ENCODE assay signal across 8 cellular contexts in the genomic region with DNA sequence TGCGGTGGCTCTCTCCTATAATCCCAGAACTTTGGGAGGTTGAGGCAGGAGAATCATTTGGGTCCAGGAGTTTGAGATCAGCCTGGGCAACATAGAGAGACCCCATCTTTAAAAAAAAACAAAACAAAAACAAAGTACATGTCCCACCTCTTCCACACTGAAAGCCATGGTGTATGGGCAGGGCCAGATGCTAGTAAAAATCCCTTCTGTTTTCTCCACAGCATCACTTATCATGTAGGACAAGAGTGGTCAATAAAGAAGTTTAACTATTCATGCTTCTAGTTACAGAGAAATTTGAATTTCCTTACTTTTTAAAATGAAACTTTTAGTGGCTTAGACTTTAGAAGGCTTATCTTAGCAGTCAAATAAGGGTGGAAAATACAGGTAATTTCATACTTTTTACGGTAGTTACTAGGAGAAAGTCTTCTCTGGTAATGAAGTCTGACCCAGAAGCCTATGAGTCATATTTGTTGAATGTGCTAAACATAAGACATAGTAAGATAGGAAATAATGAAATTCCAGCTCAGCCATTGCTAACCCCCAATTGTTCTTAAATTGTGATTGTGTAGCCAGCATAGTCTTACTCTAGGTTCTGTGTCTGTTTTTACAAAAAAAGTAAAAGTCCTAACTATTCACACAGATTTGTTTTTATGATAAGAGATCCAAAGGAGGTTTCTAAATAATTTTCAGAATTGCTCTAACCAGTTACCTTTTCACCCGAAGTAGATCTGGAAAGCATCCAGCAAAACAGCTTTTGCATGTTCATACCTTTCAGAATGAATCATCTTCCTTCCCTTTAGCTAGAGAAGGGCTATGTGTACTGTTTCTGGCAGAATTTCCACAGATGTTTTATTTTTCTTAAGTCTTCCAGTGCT. TPM values are rescaled to one million over a fixed set of nuclear protein-coding genes. Genes with fewer than 3 reads are reported as not detected.
DNase-seq lines count a peak whose midpoint lies in the region; ATAC-seq, FAIRE-seq and TF ChIP-seq lines count a peak whose summit lies in the region.

No MANE protein-coding gene starts in this region.

- H3K4me1 Mint-ChIP-seq in osteocyte (ENCODE audit: unreplicated experiment), result peaks cover 21% of the 10 kb centered on the region

- peak overlapping the region; percentile 25; the same call in 1 of the 2 replicates for H3K4me3 ChIP-seq in AG04450 (ENCODE audit: low read depth, low read length)
- no peak overlapping the region for H3K4me3 ChIP-seq in bronchial epithelial cell (ENCODE audit: low read depth, low read length)

- peak; percentile 47 for ATAC-seq in GM18907 (IDR thresholded peaks at IDR 0.05; ENCODE audit: unreplicated experiment)
- ATAC-seq in HG03439 (IDR thresholded peaks at IDR 0.05; ENCODE audit: unreplicated experiment), result no peak

- CTCF ChIA-PET in AG04450 (lab: Charles Lee) (interaction anchor here (1.4 kb wide), 1 partner anchor 209 kb away, joined by 4 read pairs; no protein-coding TSS in a partner anchor), HEK293T (lab: Yijun Ruan, JAX) (no interaction called here)

- no peak overlapping the region for H3K4me3 Mint-ChIP-seq in osteocyte (ENCODE audit: unreplicated experiment)

- no peaks in the 10 kb centered on the region for H3K9me3 ChIP-seq in AG04450 (ENCODE audit: control insufficient read depth, insufficient read depth, low read length)

- TF ChIP-seq CTCF in AG04450 (IDR thresholded peaks at IDR 0.05; ENCODE audit: low read depth, low read length), result no peak
- TF ChIP-seq CTCF in bronchial epithelial cell (IDR thresholded peaks at IDR 0.05; ENCODE audit: insufficient read depth, low read length, severe bottlenecking), result no peak
- no peak for TF ChIP-seq CTCF in osteocyte (IDR thresholded peaks at IDR 0.05)

- H3K27ac ChIP-seq in AG04450 (ENCODE audit: low read depth, low read length), result peak overlapping the region; percentile 86

- peaks cover 2% of the 10 kb centered on the region for H3K36me3 ChIP-seq in bronchial epithelial cell (ENCODE audit: control insufficient read depth, insufficient read depth, low read length)

- no peaks in the 10 kb centered on the region for H3K9me3 Mint-ChIP-seq in osteocyte (ENCODE audit: unreplicated experiment)

- no peak for FAIRE-seq in bronchial epithelial cell (lab: Jason Lieb, UNC)

- peak; percentile 70 for DNase-seq in AG04450 (ENCODE audit: low read depth, low spot score)
- DNase-seq in HT1080 (ENCODE audit: low read depth), result peak; percentile 88
- peak; percentile 95 for DNase-seq in bronchial epithelial cell (ENCODE audit: low read depth)
- DNase-seq in osteocyte (ENCODE audit: extremely low spot score, unreplicated experiment), result no peak
- no peak for DNase-seq in HEK293T (ENCODE audit: extremely low spot score)
- DNase-seq in activated CD4-positive, alpha-beta T cell treated with anti-CD3 and anti-CD28 coated beads, Interleukin-2, amount 50 U/mL, for 1 hour, result no peak

- peaks cover 32% of the 10 kb centered on the region for H3K36me3 Mint-ChIP-seq in osteocyte (ENCODE audit: unreplicated experiment)

- no peaks in the 10 kb centered on the region for H3K27me3 ChIP-seq in AG04450 (ENCODE audit: control insufficient read depth, insufficient read depth, low read length)
- H3K27me3 ChIP-seq in bronchial epithelial cell (ENCODE audit: control insufficient read depth, insufficient read depth, low read length), result no peaks in the 10 kb centered on the region

- POLR2A ChIA-PET in AG04450 (lab: Yijun Ruan, JAX), result interaction anchor here (0.7 kb wide), 1 partner anchor 16 kb away, joined by 4 read pairs; no protein-coding TSS in a partner anchor
- POLR2A ChIA-PET in HEK293T (lab: Yijun Ruan, JAX), result interaction anchor here (0.7 kb wide), 1 partner anchor 16 kb away, joined by 3 read pairs; a partner anchor contains a TSS

- H3K27me3 Mint-ChIP-seq in osteocyte (ENCODE audit: unreplicated experiment), result no peaks in the 10 kb centered on the region

- peak overlapping the region; percentile 78 for H3K27ac Mint-ChIP-seq in osteocyte (ENCODE audit: unreplicated experiment)

TF ChIP-seq in HEK293T, 16 proteins besides CTCF, POLR2A, EP300 and RAD21:
- TF ChIP-seq ARNT (IDR thresholded peaks at IDR 0.05) (no peak), FOXM1 (IDR thresholded peaks at IDR 0.05; ENCODE audit: borderline replicate concordance) (no peak), ELF4 (IDR thresholded peaks at IDR 0.05) (no peak), SP1 (IDR thresholded peaks at IDR 0.05) (no peak), BHLHE40 (IDR thresholded peaks at IDR 0.05; ENCODE audit: borderline replicate concordance) (no peak), HDGF (IDR thresholded peaks at IDR 0.05; ENCODE audit: borderline replicate concordance) (no peak), ZNF384 (IDR thresholded peaks at IDR 0.05) (no peak), FOXK2 (IDR thresholded peaks at IDR 0.05) (no peak), CTBP1 (IDR thresholded peaks at IDR 0.05; ENCODE audit: borderline replicate concordance) (no peak), LEF1 (IDR thresholded peaks at IDR 0.05; ENCODE audit: borderline replicate concordance) (no peak), SUZ12 (IDR thresholded peaks at IDR 0.05) (no peak), TARDBP (IDR thresholded peaks at IDR 0.05) (no peak), FOXA1 (IDR thresholded peaks at IDR 0.05) (no peak), L3MBTL2 (conservative IDR thresholded peaks at IDR 0.05) (no peak), NFRKB (IDR thresholded peaks at IDR 0.05) (no peak)
- TF ChIP-seq, protein P1, sequence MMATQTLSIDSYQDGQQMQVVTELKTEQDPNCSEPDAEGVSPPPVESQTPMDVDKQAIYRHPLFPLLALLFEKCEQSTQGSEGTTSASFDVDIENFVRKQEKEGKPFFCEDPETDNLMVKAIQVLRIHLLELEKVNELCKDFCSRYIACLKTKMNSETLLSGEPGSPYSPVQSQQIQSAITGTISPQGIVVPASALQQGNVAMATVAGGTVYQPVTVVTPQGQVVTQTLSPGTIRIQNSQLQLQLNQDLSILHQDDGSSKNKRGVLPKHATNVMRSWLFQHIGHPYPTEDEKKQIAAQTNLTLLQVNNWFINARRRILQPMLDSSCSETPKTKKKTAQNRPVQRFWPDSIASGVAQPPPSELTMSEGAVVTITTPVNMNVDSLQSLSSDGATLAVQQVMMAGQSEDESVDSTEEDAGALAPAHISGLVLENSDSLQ (IDR thresholded peaks at IDR 0.05), result no peak

RNA-seq across cellular contexts. Expression of a gene that starts 16.4 kb away (rescaled TPM):
- 28.9 and 31.1 TPM in 2 replicates for polyA plus RNA-seq in AG04450 (2011; rRNA removed)
- polyA minus RNA-seq in AG04450 (2011; rRNA and poly(A)+ RNA removed), result 52.4 and 78.9 TPM in 2 replicates
- 13.7 and 18.1 TPM in 2 replicates for total RNA-seq in HT1080 (2014; rRNA removed; shearing (Covaris generic))
- 11.3 and 13.3 TPM in 2 replicates for polyA plus RNA-seq in HT1080 (2015; cell fraction: cytosol; rRNA removed)
- 18.0 and 21.4 TPM in 2 replicates for polyA plus RNA-seq in HT1080 (2015; cell fraction: nucleus; rRNA removed)
- total RNA-seq in bronchial epithelial cell (11.3 and 17.0 TPM in 2 replicates), osteocyte (31.7 and 35.1 TPM in 2 replicates)

RNA-seq across cellular contexts. Expression of a gene that starts 56.3 kb away (rescaled TPM):
- polyA plus RNA-seq in AG04450 (2011; rRNA removed), result 26.5 and 28.0 TPM in 2 replicates
- 19.1 and 21.2 TPM in 2 replicates for polyA minus RNA-seq in AG04450 (2011; rRNA and poly(A)+ RNA removed)
- total RNA-seq in HT1080 (2014; rRNA removed; shearing (Covaris generic)), result 5.4 and 6.3 TPM in 2 replicates
- polyA plus RNA-seq in HT1080 (2015; cell fraction: cytosol; rRNA removed), result 7.9 and 10.3 TPM in 2 replicates
- polyA plus RNA-seq in HT1080 (2015; cell fraction: nucleus; rRNA removed), result 14.0 and 15.1 TPM in 2 replicates
- total RNA-seq in bronchial epithelial cell, result 8.2 and 11.3 TPM in 2 replicates
- total RNA-seq in osteocyte, result 24.5 and 26.8 TPM in 2 replicates

Comparison
In these comparisons a context has a peak if more than half of its experiments do, and no peak if none do; other contexts are left out.
1. DNase-seq: peak in AG04450 (single experiment), HT1080 (single experiment) and bronchial epithelial cell (single experiment); none in osteocyte (single experiment), HEK293T (single experiment) and activated CD4-positive, alpha-beta T cell treated with anti-CD3 and anti-CD28 coated beads, Interleukin-2, amount 50 U/mL, for 1 hour (single experiment).